In the genomic region with DNA sequence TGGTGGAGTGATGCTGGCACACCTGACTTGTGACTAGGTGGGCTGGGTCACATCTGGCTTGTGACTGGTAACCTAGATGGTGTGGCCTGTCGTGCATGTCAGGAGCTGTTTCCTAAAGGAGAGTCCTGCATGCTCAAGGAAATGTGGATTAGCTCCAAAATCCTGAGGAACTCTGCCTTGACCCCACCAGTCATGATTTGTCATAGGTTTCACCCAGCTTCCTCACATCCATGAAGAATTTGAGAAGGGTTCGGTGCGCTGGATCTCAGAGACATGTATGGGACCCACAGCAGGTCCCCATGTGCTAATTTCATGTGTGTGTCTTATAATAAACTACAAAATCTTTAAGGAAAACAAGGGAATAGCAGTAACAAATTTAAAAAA, we compare ENCODE assay signal across 1 cellular context.
TF ChIP-seq lines count a peak whose summit lies in the region.

No MANE protein-coding gene starts in this region.

TF ChIP-seq in IMR-90, 13 proteins besides CTCF, POLR2A, EP300 and RAD21 (continued from another document):
- TF ChIP-seq SMC3 (IDR thresholded peaks at IDR 0.05; ENCODE audit: low read depth, low read length) (no peak), MAFK (IDR thresholded peaks at IDR 0.05; ENCODE audit: low read depth, low read length) (no peak), RCOR1 (IDR thresholded peaks at IDR 0.05; ENCODE audit: insufficient replicate concordance, low read length) (no peak), NFE2L2 (IDR thresholded peaks at IDR 0.05; ENCODE audit: low read depth, low read length) (no peak)
- TF ChIP-seq, protein P1, sequence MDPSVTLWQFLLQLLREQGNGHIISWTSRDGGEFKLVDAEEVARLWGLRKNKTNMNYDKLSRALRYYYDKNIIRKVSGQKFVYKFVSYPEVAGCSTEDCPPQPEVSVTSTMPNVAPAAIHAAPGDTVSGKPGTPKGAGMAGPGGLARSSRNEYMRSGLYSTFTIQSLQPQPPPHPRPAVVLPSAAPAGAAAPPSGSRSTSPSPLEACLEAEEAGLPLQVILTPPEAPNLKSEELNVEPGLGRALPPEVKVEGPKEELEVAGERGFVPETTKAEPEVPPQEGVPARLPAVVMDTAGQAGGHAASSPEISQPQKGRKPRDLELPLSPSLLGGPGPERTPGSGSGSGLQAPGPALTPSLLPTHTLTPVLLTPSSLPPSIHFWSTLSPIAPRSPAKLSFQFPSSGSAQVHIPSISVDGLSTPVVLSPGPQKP (IDR thresholded peaks at IDR 0.05; ENCODE audit: borderline replicate concordance, low read depth, low read length), result no peak
